1 cellular context compared by ENCODE assay signal in the genomic region with DNA sequence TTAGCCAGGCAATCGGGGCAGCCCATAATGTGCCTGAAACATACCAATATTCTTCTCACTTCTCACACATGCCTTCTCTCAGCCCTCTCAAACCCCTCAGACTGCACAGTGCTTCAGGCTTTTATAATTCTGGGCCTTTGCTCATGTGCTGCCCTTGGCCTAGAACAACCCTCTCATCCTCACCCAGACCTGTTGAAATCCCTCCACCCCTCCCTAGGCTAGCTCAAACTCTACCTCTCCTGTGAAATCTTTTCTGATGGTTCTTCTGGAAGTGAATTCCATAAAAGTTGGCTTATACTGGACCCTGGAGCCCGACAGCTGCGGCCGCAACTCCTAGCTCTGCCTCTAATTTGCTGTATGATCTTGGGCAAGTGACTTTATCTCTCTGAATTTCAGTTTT.
TF ChIP-seq lines count a peak whose summit lies in the region.

No MANE protein-coding gene starts in this region.

TF ChIP-seq in HepG2, 621 proteins besides CTCF, POLR2A, EP300 and RAD21 (continued from another document):
- TF ChIP-seq MAZ (IDR thresholded peaks at IDR 0.05; ENCODE audit: borderline replicate concordance, low read depth, low read length) (no peak), MAZ (CRISPR knock-in tag; IDR thresholded peaks at IDR 0.05; ENCODE audit: low read depth) (no peak), ZMYM4 (CRISPR knock-in tag; IDR thresholded peaks at IDR 0.05) (0 out of 2 replicates have a peak, but pooled peaks have one; percentile 6), NCOA5 (CRISPR knock-in tag; IDR thresholded peaks at IDR 0.05) (no peak)
